ENCODE assay signal across 8 cellular contexts in the genomic region with DNA sequence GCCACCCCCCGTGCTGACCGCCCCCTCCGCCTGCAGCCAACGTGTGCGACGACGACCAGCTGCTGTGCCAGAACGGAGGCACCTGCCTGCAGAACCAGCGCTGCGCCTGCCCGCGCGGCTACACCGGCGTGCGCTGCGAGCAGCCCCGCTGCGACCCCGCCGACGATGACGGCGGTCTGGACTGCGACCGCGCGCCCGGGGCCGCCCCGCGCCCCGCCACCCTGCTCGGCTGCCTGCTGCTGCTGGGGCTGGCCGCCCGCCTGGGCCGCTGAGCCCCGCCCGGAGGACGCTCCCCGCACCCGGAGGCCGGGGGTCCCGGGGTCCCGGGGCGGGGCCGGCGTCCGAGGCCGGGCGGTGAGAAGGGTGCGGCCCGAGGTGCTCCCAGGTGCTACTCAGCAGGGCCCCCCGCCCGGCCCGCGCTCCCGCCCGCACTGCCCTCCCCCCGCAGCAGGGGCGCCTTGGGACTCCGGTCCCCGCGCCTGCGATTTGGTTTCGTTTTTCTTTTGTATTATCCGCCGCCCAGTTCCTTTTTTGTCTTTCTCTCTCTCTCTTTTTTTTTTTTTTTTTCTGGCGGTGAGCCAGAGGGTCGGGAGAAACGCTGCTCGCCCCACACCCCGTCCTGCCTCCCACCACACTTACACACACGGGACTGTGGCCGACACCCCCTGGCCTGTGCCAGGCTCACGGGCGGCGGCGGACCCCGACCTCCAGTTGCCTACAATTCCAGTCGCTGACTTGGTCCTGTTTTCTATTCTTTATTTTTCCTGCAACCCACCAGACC.
DNase-seq lines count a peak whose midpoint lies in the region; ATAC-seq and TF ChIP-seq lines count a peak whose summit lies in the region.

No MANE protein-coding gene starts in this region.

- H3K4me3 Mint-ChIP-seq in activated CD4-positive, alpha-beta T cell treated with anti-CD3 and anti-CD28 coated beads, Interleukin-2, amount 10 ng/mL, durations not matched to agents 7 days and 5 days, result peak overlapping the region; percentile 98
- peak overlapping the region; percentile 90 for H3K4me3 Mint-ChIP-seq in neural progenitor cell

- no peaks in the 10 kb centered on the region for H3K9me3 ChIP-seq in IMR-90 (ENCODE audit: control insufficient read depth, insufficient read depth, low read length)
- H3K9me3 ChIP-seq in neural progenitor cell (ENCODE audit: low read depth), result no peaks in the 10 kb centered on the region

- no peak for TF ChIP-seq RAD21 in IMR-90 (IDR thresholded peaks at IDR 0.05; ENCODE audit: low read length)

- peak overlapping the region; percentile 95 for H2AFZ ChIP-seq in IMR-90 (replicated peaks; ENCODE audit: low read length, poor library complexity)
- peak overlapping the region; percentile 95 for H2AFZ ChIP-seq in neural progenitor cell (replicated peaks)

- no peaks in the 10 kb centered on the region for H3K79me1 ChIP-seq in IMR-90 (ENCODE audit: low read depth in 1 of 2, low read length in 2 of 2)

- DNase-seq in GM12864 (ENCODE audit: low read depth), result no peak
- DNase-seq in IMR-90, result no peak
- peak; percentile 74 for DNase-seq in activated CD4-positive, alpha-beta T cell treated with anti-CD3 and anti-CD28 coated beads, Interleukin-2, amount 10 ng/mL, durations not matched to agents 7 days and 5 days
- DNase-seq in epithelial cell of proximal tubule (ENCODE audit: low read depth), result no peak
- DNase-seq in neural progenitor cell (ENCODE audit: low spot score), result peak; percentile 61
- DNase-seq in ureter (ENCODE audit: low spot score), result no peak
- DNase-seq in amniotic stem cell (lab: John Stamatoyannopoulos, UW), result no peak

- H3K4me2 ChIP-seq in IMR-90 (ENCODE audit: low read depth, low read length), result peak overlapping the region; percentile 93
- peak overlapping the region; percentile 99 for H3K4me2 ChIP-seq in neural progenitor cell

- intact Hi-C loops in IMR-90 (cut with micrococcal nuclease), result no loop called here

- no peak overlapping the region for H2BK15ac ChIP-seq in IMR-90 (ENCODE audit: low read depth, low read length)

- H3K9me1 ChIP-seq in IMR-90 (ENCODE audit: insufficient read depth, low read length), result no peaks in the 10 kb centered on the region

- H3K27me3 ChIP-seq in IMR-90 (ENCODE audit: control insufficient read depth, insufficient read depth, low read length), result peaks cover 65% of the 10 kb centered on the region
- peaks cover 62% of the 10 kb centered on the region for H3K27me3 ChIP-seq in neural progenitor cell

- no peak overlapping the region for H4K5ac ChIP-seq in IMR-90 (ENCODE audit: low read depth, low read length)

- peaks cover 24% of the 10 kb centered on the region for H3F3A ChIP-seq in neural progenitor cell (ENCODE audit: low read depth)

- H3K4me3 ChIP-seq in GM12864 (ENCODE audit: low read depth, low read length) (peak overlapping the region; percentile 64), IMR-90 (ENCODE audit: insufficient read depth, low read depth, low read length) (peak overlapping the region; percentile 49), epithelial cell of proximal tubule (ENCODE audit: low read depth, low read length) (peak overlapping the region; percentile 51), neural progenitor cell (peak overlapping the region; percentile 70)

- peaks cover 18% of the 10 kb centered on the region for H3K4me1 Mint-ChIP-seq in activated CD4-positive, alpha-beta T cell treated with anti-CD3 and anti-CD28 coated beads, Interleukin-2, amount 10 ng/mL, durations not matched to agents 7 days and 5 days
- peaks cover 20% of the 10 kb centered on the region for H3K4me1 Mint-ChIP-seq in neural progenitor cell

- peaks cover 12% of the 10 kb centered on the region for H3K27me3 Mint-ChIP-seq in activated CD4-positive, alpha-beta T cell treated with anti-CD3 and anti-CD28 coated beads, Interleukin-2, amount 10 ng/mL, durations not matched to agents 7 days and 5 days
- H3K27me3 Mint-ChIP-seq in neural progenitor cell (ENCODE audit: insufficient read depth, low read depth), result peaks cover 28% of the 10 kb centered on the region

- H3K27ac ChIP-seq in IMR-90 (ENCODE audit: insufficient read depth, low read length) (no peak overlapping the region), neural progenitor cell (no peak overlapping the region)

- H3K18ac ChIP-seq in IMR-90 (ENCODE audit: low read depth, low read length), result no peak overlapping the region

- peak overlapping the region; percentile 94 for H3K27ac Mint-ChIP-seq in activated CD4-positive, alpha-beta T cell treated with anti-CD3 and anti-CD28 coated beads, Interleukin-2, amount 10 ng/mL, durations not matched to agents 7 days and 5 days
- no peak overlapping the region for H3K27ac Mint-ChIP-seq in neural progenitor cell

- no peak overlapping the region for H3K56ac ChIP-seq in IMR-90 (ENCODE audit: extremely low read depth, insufficient read depth, low read length)

- H3K36me3 ChIP-seq in IMR-90 (ENCODE audit: control insufficient read depth, insufficient read depth, low read length), result no peaks in the 10 kb centered on the region
- H3K36me3 ChIP-seq in neural progenitor cell, result no peaks in the 10 kb centered on the region

- peaks cover 2% of the 10 kb centered on the region for H3K36me3 Mint-ChIP-seq in activated CD4-positive, alpha-beta T cell treated with anti-CD3 and anti-CD28 coated beads, Interleukin-2, amount 10 ng/mL, durations not matched to agents 7 days and 5 days (ENCODE audit: low read depth)
- H3K36me3 Mint-ChIP-seq in neural progenitor cell, result no peaks in the 10 kb centered on the region

- H2AK9ac ChIP-seq in IMR-90 (replicated peaks; ENCODE audit: low read depth, low read length, poor library complexity), result peak overlapping the region; percentile 7

- H3K23ac ChIP-seq in IMR-90 (ENCODE audit: low read depth, low read length), result no peak overlapping the region

- no peak overlapping the region for H3K4ac ChIP-seq in IMR-90 (ENCODE audit: low read depth, low read length)

- H3K9me3 Mint-ChIP-seq in activated CD4-positive, alpha-beta T cell treated with anti-CD3 and anti-CD28 coated beads, Interleukin-2, amount 10 ng/mL, durations not matched to agents 7 days and 5 days, result no peaks in the 10 kb centered on the region
- H3K9me3 Mint-ChIP-seq in neural progenitor cell, result no peaks in the 10 kb centered on the region

- dilution Hi-C loops in IMR-90 (cut with HindIII; ENCODE audit: low sequenced_read_pairs, unreplicated experiment), result no loop called here

- no peak overlapping the region for H2BK120ac ChIP-seq in IMR-90 (ENCODE audit: low read depth, low read length)

- TF ChIP-seq POLR2A in IMR-90 (IDR thresholded peaks at IDR 0.05; ENCODE audit: low read depth, low read length), result no peak

- H3K4me1 ChIP-seq in IMR-90 (ENCODE audit: control insufficient read depth, insufficient read depth, low read length), result peaks cover 5% of the 10 kb centered on the region
- H3K4me1 ChIP-seq in neural progenitor cell, result peaks cover 24% of the 10 kb centered on the region

- H2BK20ac ChIP-seq in IMR-90 (ENCODE audit: low read depth, low read length), result no peak overlapping the region

- H2AK5ac ChIP-seq in IMR-90 (ENCODE audit: low read depth, low read length), result no peak overlapping the region

- no peak overlapping the region for H3K14ac ChIP-seq in IMR-90 (replicated peaks; ENCODE audit: low read depth, low read length)

- CTCF ChIA-PET in IMR-90 (lab: Yijun Ruan, JAX), result interaction anchor here (0.7 to 0.8 kb wide), 2 partner anchors 479 to 484 kb away, joined by 3 read pairs; no protein-coding TSS in a partner anchor
- CTCF ChIA-PET in activated CD4-positive, alpha-beta T cell treated with anti-CD3 and anti-CD28 coated beads, Interleukin-2, amount 10 ng/mL, durations not matched to agents 7 days and 5 days (lab: Charles Lee), result interaction anchor here (1.0 to 5.1 kb wide), 4 partner anchors 11 to 72 kb away, joined by 4 to 16 read pairs (median 6); no protein-coding TSS in a partner anchor

- ATAC-seq in IMR-90 (ENCODE audit: low read depth) (peak; percentile 2; the same call in 1 of the 2 replicates), HG03039 (IDR thresholded peaks at IDR 0.05; ENCODE audit: unreplicated experiment) (no peak)

- TF ChIP-seq CTCF in GM12864 (IDR thresholded peaks at IDR 0.05; ENCODE audit: low read depth, low read length, missing control alignments) (no peak), IMR-90 (conservative IDR thresholded peaks at IDR 0.05; ENCODE audit: low read depth, low read length) (no peak), epithelial cell of proximal tubule (conservative IDR thresholded peaks at IDR 0.05; ENCODE audit: low read depth, low read length) (no peak), neural progenitor cell (IDR thresholded peaks at IDR 0.05) (no peak)

- POLR2A ChIA-PET in IMR-90 (lab: Charles Lee; ENCODE audit: unreplicated experiment), result no interaction called here
- POLR2A ChIA-PET in activated CD4-positive, alpha-beta T cell treated with anti-CD3 and anti-CD28 coated beads, Interleukin-2, amount 10 ng/mL, durations not matched to agents 7 days and 5 days (lab: Charles Lee), result interaction anchor here (0.6 kb wide), 1 partner anchor 32 kb away, joined by 3 read pairs; no protein-coding TSS in a partner anchor

- no peak overlapping the region for H2BK5ac ChIP-seq in IMR-90 (ENCODE audit: low read depth, low read length, poor library complexity, severe bottlenecking)

- no peak overlapping the region for H4K91ac ChIP-seq in IMR-90 (ENCODE audit: insufficient read depth, low read depth, low read length)

- peak overlapping the region; percentile 14; the same call in 1 of the 2 replicates for H3K9ac ChIP-seq in IMR-90 (ENCODE audit: low read depth, low read length)
- no peak overlapping the region for H3K9ac ChIP-seq in neural progenitor cell

- H4K20me1 ChIP-seq in IMR-90 (ENCODE audit: insufficient read depth, low read length), result peaks cover 6% of the 10 kb centered on the region; the same call in 1 of the 2 replicates
- H4K20me1 ChIP-seq in neural progenitor cell (ENCODE audit: low read depth), result no peaks in the 10 kb centered on the region

- WGBS in IMR-90 (ENCODE audit: extremely low coverage in 2 of 2, insufficient read length in 1 of 2), 2 experiments, result 0% methylated on average over 9 of the region's 81 CpGs; no CpG with 5 or more reads in 1 of the 2 experiments

- in situ Hi-C loops in IMR-90 (cut with MboI; ENCODE audit: low sequenced_read_pairs), result no loop called here

- no TSS peak for BruUV-seq in IMR-90 (replicated peaks; lab: Mats Ljungman, UMichigan)

- H3K79me2 ChIP-seq in neural progenitor cell (ENCODE audit: low read depth), result no peaks in the 10 kb centered on the region

- H4K8ac ChIP-seq in IMR-90 (ENCODE audit: low read depth in 2 of 2, low read length in 2 of 2), result no peak overlapping the region; a peak in 1 of 4 replicates

TF ChIP-seq in IMR-90, 13 proteins besides CTCF, POLR2A, EP300 and RAD21 (continues in another document):
- TF ChIP-seq MXI1 (IDR thresholded peaks at IDR 0.05; ENCODE audit: borderline replicate concordance, low read depth, low read length) (0 out of 2 replicates have a peak, but pooled peaks have one; percentile 3), NFE2L2 (IDR thresholded peaks at IDR 0.05; ENCODE audit: low read depth, low read length) (no peak), MAZ (IDR thresholded peaks at IDR 0.05; ENCODE audit: borderline replicate concordance, low read depth, low read length) (no peak)

Comparison
In these comparisons a context has a peak if more than half of its experiments do, and no peak if none do; other contexts are left out.
1. DNase-seq: peak in activated CD4-positive, alpha-beta T cell treated with anti-CD3 and anti-CD28 coated beads, Interleukin-2, amount 10 ng/mL, durations not matched to agents 7 days and 5 days (single experiment) and neural progenitor cell (single experiment); none in GM12864 (single experiment), IMR-90 (single experiment), epithelial cell of proximal tubule (single experiment), ureter (single experiment) and amniotic stem cell (single experiment).
2. Peak in every context shown above with its lines, with median percentiles within 50 percentile points of each other: H3K4me3 ChIP-seq.